13 cellular contexts compared by ENCODE assay signal in the genomic region with DNA sequence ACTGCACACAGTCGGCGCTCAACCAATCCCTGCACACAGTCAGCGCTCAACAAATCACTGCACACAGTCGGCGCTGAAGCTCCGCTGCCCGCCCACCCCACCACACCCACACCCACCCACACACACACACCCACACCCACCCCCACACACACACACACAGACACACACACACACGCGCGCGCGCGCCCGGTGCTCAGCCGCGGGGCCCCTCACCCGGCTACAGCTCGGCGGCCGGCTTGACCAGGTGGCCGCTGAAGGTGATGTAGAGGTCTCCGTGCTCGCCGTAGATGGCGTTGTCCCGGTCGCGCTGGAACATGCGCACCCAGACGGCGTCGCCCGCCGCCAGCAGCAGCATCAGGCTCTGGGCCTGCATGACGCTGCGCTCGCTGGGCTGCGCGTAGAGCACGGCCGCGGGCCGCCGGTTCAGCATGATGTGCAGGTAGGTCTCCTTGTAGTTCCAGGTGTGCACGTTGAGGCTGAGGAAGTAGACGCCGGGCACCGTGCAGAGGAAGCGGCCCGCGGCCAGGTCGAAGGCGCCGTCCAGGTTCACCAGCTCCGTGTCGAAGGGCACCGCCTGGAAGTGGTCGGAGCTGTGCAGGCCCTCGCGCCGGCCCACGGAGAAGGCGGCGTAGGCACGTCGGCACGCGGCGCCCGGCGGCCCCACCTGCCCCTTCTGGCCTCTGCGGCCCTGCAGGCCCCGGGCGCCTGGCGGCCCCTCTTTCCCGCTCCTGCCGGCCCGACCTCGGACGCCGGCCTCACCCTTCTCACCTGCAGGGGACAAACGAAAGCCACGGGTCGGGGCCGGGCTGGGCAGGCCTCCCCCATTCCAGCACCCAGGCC. TPM values are rescaled to one million over a fixed set of nuclear protein-coding genes. Genes with fewer than 3 reads are reported as not detected.
DNase-seq lines count a peak whose midpoint lies in the region; ATAC-seq and TF ChIP-seq lines count a peak whose summit lies in the region.
"Had no signal": no experiment of that assay in that cellular context is flagged by ENCODE, and none has a peak within 500 bp of the region (broad histone marks: within the 10 kb centered on the region; RNA-seq: fewer than 3 reads in every experiment).

No MANE protein-coding gene starts in this region.

- H3K9me2 ChIP-seq in GM23338 (ENCODE audit: insufficient read depth) = no peaks in the 10 kb centered on the region

- no peaks in the 10 kb centered on the region for H3F3A ChIP-seq in GM23338 (replicated peaks; ENCODE audit: low read depth)

- H3K27me3 ChIP-seq in GM23338 (ENCODE audit: insufficient read depth) (no peaks in the 10 kb centered on the region), brain microvascular endothelial cell (replicated peaks) (peaks cover 19% of the 10 kb centered on the region)

- no peak overlapping the region for H3K4me3 Mint-ChIP-seq in activated CD4-positive, alpha-beta T cell treated with anti-CD3 and anti-CD28 coated beads for 36 hours
- H3K4me3 Mint-ChIP-seq in GM23338 = no peak overlapping the region
- no peak overlapping the region for H3K4me3 Mint-ChIP-seq in activated CD4-positive, alpha-beta memory T cell treated with anti-CD3 and anti-CD28 coated beads, Interleukin-2, amount 10 ng/mL, durations not matched to agents 7 days and 5 days
- peak overlapping the region in 1 of 10 donors; percentile 22 for H3K4me3 Mint-ChIP-seq in naive thymus-derived CD8-positive, alpha-beta T cell
- H3K4me3 Mint-ChIP-seq: naive thymus-derived CD4-positive, alpha-beta T cell had no signal

- no peaks in the 10 kb centered on the region for H3K36me3 Mint-ChIP-seq in activated CD4-positive, alpha-beta T cell treated with anti-CD3 and anti-CD28 coated beads for 36 hours (ENCODE audit: low read depth)
- H3K36me3 Mint-ChIP-seq in GM23338 (ENCODE audit: low read depth) = peaks cover 4% of the 10 kb centered on the region; the same call in 2 of the 3 replicates
- H3K36me3 Mint-ChIP-seq in activated CD4-positive, alpha-beta memory T cell treated with anti-CD3 and anti-CD28 coated beads, Interleukin-2, amount 10 ng/mL, durations not matched to agents 7 days and 5 days (ENCODE audit: low read depth) = peaks cover 7% of the 10 kb centered on the region
- no peaks in the 10 kb centered on the region for H3K36me3 Mint-ChIP-seq in naive thymus-derived CD8-positive, alpha-beta T cell

- no peak overlapping the region for H3K4me2 ChIP-seq in GM23338

- H4K20me1 ChIP-seq in GM23338 (replicated peaks; ENCODE audit: insufficient read depth) = no peaks in the 10 kb centered on the region

- CTCF ChIA-PET in activated CD4-positive, alpha-beta T cell treated with anti-CD3 and anti-CD28 coated beads for 36 hours (lab: Charles Lee) = interaction anchor here (0.9 kb wide), 1 partner anchor 237 kb away, joined by 4 read pairs; no protein-coding TSS in a partner anchor
- CTCF ChIA-PET in activated CD4-positive, alpha-beta memory T cell treated with anti-CD3 and anti-CD28 coated beads, Interleukin-2, amount 10 ng/mL, durations not matched to agents 7 days and 5 days (lab: Charles Lee) = no interaction called here

- no peaks in the 10 kb centered on the region for H3K9me3 Mint-ChIP-seq in activated CD4-positive, alpha-beta T cell treated with anti-CD3 and anti-CD28 coated beads for 36 hours (ENCODE audit: low read depth)
- peaks cover 7% of the 10 kb centered on the region for H3K9me3 Mint-ChIP-seq in GM23338
- peaks cover 8% of the 10 kb centered on the region for H3K9me3 Mint-ChIP-seq in activated CD4-positive, alpha-beta memory T cell treated with anti-CD3 and anti-CD28 coated beads, Interleukin-2, amount 10 ng/mL, durations not matched to agents 7 days and 5 days
- H3K9me3 Mint-ChIP-seq in naive thymus-derived CD8-positive, alpha-beta T cell = no peaks in the 10 kb centered on the region

- POLR2A ChIA-PET in activated CD4-positive, alpha-beta T cell treated with anti-CD3 and anti-CD28 coated beads for 36 hours (lab: Charles Lee) = no interaction called here
- POLR2A ChIA-PET in activated CD4-positive, alpha-beta memory T cell treated with anti-CD3 and anti-CD28 coated beads, Interleukin-2, amount 10 ng/mL, durations not matched to agents 7 days and 5 days (lab: Charles Lee) = no interaction called here
- POLR2A ChIA-PET in naive thymus-derived CD8-positive, alpha-beta T cell (lab: Charles Lee) = no interaction called here

- no peak overlapping the region for H2AFZ ChIP-seq in GM23338

- no peak overlapping the region for H3K4me3 ChIP-seq in GM23338
- no peak overlapping the region for H3K4me3 ChIP-seq in brain microvascular endothelial cell (ENCODE audit: low read depth, low read length)
- H3K4me3 ChIP-seq: skin epidermis had no signal

- H3K27me3 Mint-ChIP-seq in activated CD4-positive, alpha-beta T cell treated with anti-CD3 and anti-CD28 coated beads for 36 hours = no peaks in the 10 kb centered on the region
- peaks cover 12% of the 10 kb centered on the region for H3K27me3 Mint-ChIP-seq in GM23338 (ENCODE audit: insufficient read depth, low read depth, poor library complexity)
- no peaks in the 10 kb centered on the region for H3K27me3 Mint-ChIP-seq in activated CD4-positive, alpha-beta memory T cell treated with anti-CD3 and anti-CD28 coated beads, Interleukin-2, amount 10 ng/mL, durations not matched to agents 7 days and 5 days
- no peaks in the 10 kb centered on the region for H3K27me3 Mint-ChIP-seq in naive thymus-derived CD8-positive, alpha-beta T cell
- H3K27me3 Mint-ChIP-seq: naive thymus-derived CD4-positive, alpha-beta T cell had no signal

- TF ChIP-seq CTCF in GM23338 (conservative IDR thresholded peaks at IDR 0.05; ENCODE audit: low read depth in 2 of 2) (no peak), brain microvascular endothelial cell (IDR thresholded peaks at IDR 0.05; ENCODE audit: low read depth, low read length, missing control alignments) (no peak), GM13977 (IDR thresholded peaks at IDR 0.05; ENCODE audit: extremely low read depth, insufficient read depth, missing control alignments) (no peak)

- H3K4me1 Mint-ChIP-seq in activated CD4-positive, alpha-beta T cell treated with anti-CD3 and anti-CD28 coated beads for 36 hours = no peaks in the 10 kb centered on the region
- no peaks in the 10 kb centered on the region for H3K4me1 Mint-ChIP-seq in GM23338
- no peaks in the 10 kb centered on the region for H3K4me1 Mint-ChIP-seq in activated CD4-positive, alpha-beta memory T cell treated with anti-CD3 and anti-CD28 coated beads, Interleukin-2, amount 10 ng/mL, durations not matched to agents 7 days and 5 days
- H3K4me1 Mint-ChIP-seq in naive thymus-derived CD8-positive, alpha-beta T cell = no peaks in the 10 kb centered on the region
- H3K4me1 Mint-ChIP-seq: naive thymus-derived CD4-positive, alpha-beta T cell had no signal

- peak; percentile 67 for ATAC-seq in activated CD4-positive, alpha-beta T cell treated with anti-CD3 and anti-CD28 coated beads for 36 hours
- ATAC-seq in GM23338 = peak; percentile 55
- ATAC-seq in naive thymus-derived CD8-positive, alpha-beta T cell = peak; percentile 41 to 72
- ATAC-seq: naive thymus-derived CD4-positive, alpha-beta T cell had no signal

- no peaks in the 10 kb centered on the region for H3K4me1 ChIP-seq in GM23338 (ENCODE audit: insufficient read depth)

- DNase-seq in activated CD4-positive, alpha-beta T cell treated with anti-CD3 and anti-CD28 coated beads for 36 hours = peak; percentile 66
- no peak for DNase-seq in activated CD4-positive, alpha-beta T cell treated with anti-CD3 and anti-CD28 coated beads, Interleukin-2, amount 50 U/mL, for 1 hour
- DNase-seq in GM23338 (ENCODE audit: low spot score) (peak; percentile 64), kidney glomerular epithelial cell (lab: John Stamatoyannopoulos, UW) (no peak), brain microvascular endothelial cell (no peak), GM13977 (ENCODE audit: low spot score) (no peak)
- peak; percentile 22 for DNase-seq in activated CD4-positive, alpha-beta memory T cell treated with anti-CD3 and anti-CD28 coated beads, Interleukin-2, amount 10 ng/mL, durations not matched to agents 7 days and 5 days
- DNase-seq in naive thymus-derived CD8-positive, alpha-beta T cell = peak in 4 of 10 donors; percentile 11 to 35 (median 26)
- DNase-seq: IMR-90, NCI-H2227 treated with DMSO at 0.1 percent for 48 hours had no signal

- H3K36me3 ChIP-seq in GM23338 (ENCODE audit: insufficient read depth) (no peaks in the 10 kb centered on the region), brain microvascular endothelial cell (replicated peaks) (no peaks in the 10 kb centered on the region)

- H3K27ac ChIP-seq in GM23338 (ENCODE audit: low read depth) (no peak overlapping the region), brain microvascular endothelial cell (no peak overlapping the region)
- H3K27ac ChIP-seq: skin epidermis had no signal

- no peaks in the 10 kb centered on the region for H3K79me2 ChIP-seq in GM23338 (replicated peaks; ENCODE audit: insufficient read depth)

- in situ Hi-C loops in brain microvascular endothelial cell (cut with HindIII; ENCODE audit: low pct_ligation_motif_present, low sequenced_read_pairs) (no loop called here), GM13977 (cut with MboI; ENCODE audit: low pct_unique_long_range_greater_than_20kb, low sequenced_read_pairs, unreplicated experiment) (no loop called here)

- H3K27ac Mint-ChIP-seq in activated CD4-positive, alpha-beta T cell treated with anti-CD3 and anti-CD28 coated beads for 36 hours = no peak overlapping the region
- H3K27ac Mint-ChIP-seq in GM23338 = no peak overlapping the region
- no peak overlapping the region for H3K27ac Mint-ChIP-seq in activated CD4-positive, alpha-beta memory T cell treated with anti-CD3 and anti-CD28 coated beads, Interleukin-2, amount 10 ng/mL, durations not matched to agents 7 days and 5 days
- no peak overlapping the region for H3K27ac Mint-ChIP-seq in naive thymus-derived CD8-positive, alpha-beta T cell
- H3K27ac Mint-ChIP-seq: naive thymus-derived CD4-positive, alpha-beta T cell had no signal

- intact Hi-C loops in activated CD4-positive, alpha-beta T cell treated with anti-CD3 and anti-CD28 coated beads for 36 hours (cut with DNase I, micrococcal nuclease) = no loop called here

RNA-seq across cellular contexts. Expression of a gene that starts 2.5 kb away (rescaled TPM):
- total RNA-seq in activated CD4-positive, alpha-beta T cell treated with anti-CD3 and anti-CD28 coated beads for 36 hours = not detected
- total RNA-seq in GM23338 (2014; rRNA removed; shearing (Covaris generic)) = not detected in 2 replicates
- polyA plus RNA-seq in GM23338 (2016; fragmentation: Nextera tagmentation; extraction: Ambion mirVana) = not detected in 2 replicates
- total RNA-seq in activated CD4-positive, alpha-beta memory T cell treated with anti-CD3 and anti-CD28 coated beads, Interleukin-2, amount 10 ng/mL, durations not matched to agents 7 days and 5 days = not detected
- not detected for total RNA-seq in naive thymus-derived CD8-positive, alpha-beta T cell
- polyA plus RNA-seq in naive thymus-derived CD8-positive, alpha-beta T cell = not detected
- total RNA-seq: IMR-90; naive thymus-derived CD4-positive, alpha-beta T cell had no signal
- polyA plus RNA-seq: esophagus; IMR-90; naive thymus-derived CD4-positive, alpha-beta T cell had no signal

RNA-seq across cellular contexts. Expression of a gene that starts 21.0 kb away (rescaled TPM):
- total RNA-seq in activated CD4-positive, alpha-beta T cell treated with anti-CD3 and anti-CD28 coated beads for 36 hours = not detected
- 1.0 TPM in 1 of 2 replicates, not detected in the other for total RNA-seq in GM23338 (2014; rRNA removed; shearing (Covaris generic))
- 0.60 TPM in 1 of 2 replicates, not detected in the other for polyA plus RNA-seq in GM23338 (2016; fragmentation: Nextera tagmentation; extraction: Ambion mirVana)
- total RNA-seq in activated CD4-positive, alpha-beta memory T cell treated with anti-CD3 and anti-CD28 coated beads, Interleukin-2, amount 10 ng/mL, durations not matched to agents 7 days and 5 days = not detected
- total RNA-seq in naive thymus-derived CD8-positive, alpha-beta T cell = not detected
- polyA plus RNA-seq in naive thymus-derived CD8-positive, alpha-beta T cell = not detected
- total RNA-seq: IMR-90; naive thymus-derived CD4-positive, alpha-beta T cell had no signal
- polyA plus RNA-seq: IMR-90; naive thymus-derived CD4-positive, alpha-beta T cell had no signal

RNA-seq across cellular contexts. Expression of a gene that starts 59.4 kb away (rescaled TPM):
- under 1 TPM; 0.86 to 0.98 TPM for total RNA-seq in activated CD4-positive, alpha-beta T cell treated with anti-CD3 and anti-CD28 coated beads for 36 hours
- total RNA-seq in GM23338 (2014; rRNA removed; shearing (Covaris generic)) = 34.5 and 43.3 TPM in 2 replicates
- polyA plus RNA-seq in GM23338 (2016; fragmentation: Nextera tagmentation; extraction: Ambion mirVana) = 3.5 and 3.8 TPM in 2 replicates
- total RNA-seq in activated CD4-positive, alpha-beta memory T cell treated with anti-CD3 and anti-CD28 coated beads, Interleukin-2, amount 10 ng/mL, durations not matched to agents 7 days and 5 days = under 1 TPM; 0.58 to 0.83 TPM
- total RNA-seq in naive thymus-derived CD8-positive, alpha-beta T cell = 1 to 10 TPM; 2.3 to 2.7 TPM
- 1 to 10 TPM in 1 of 3 donors, under 1 TPM in 2; 0.03 to 1.8 (median 0.95) TPM for polyA plus RNA-seq in naive thymus-derived CD8-positive, alpha-beta T cell

Comparison
In these comparisons a context has a peak if more than half of its experiments do, and no peak if none do; other contexts are left out.
1. DNase-seq: peak in activated CD4-positive, alpha-beta T cell treated with anti-CD3 and anti-CD28 coated beads for 36 hours (single experiment), GM23338 (single experiment) and activated CD4-positive, alpha-beta memory T cell treated with anti-CD3 and anti-CD28 coated beads, Interleukin-2, amount 10 ng/mL, durations not matched to agents 7 days and 5 days (single experiment); none in activated CD4-positive, alpha-beta T cell treated with anti-CD3 and anti-CD28 coated beads, Interleukin-2, amount 50 U/mL, for 1 hour (single experiment), kidney glomerular epithelial cell (single experiment), brain microvascular endothelial cell (single experiment) and GM13977 (single experiment).
2. Peak in every context shown above with its lines, with median percentiles within 50 percentile points of each other: ATAC-seq.